ENCODE assay signal across 8 cellular contexts in the genomic region with DNA sequence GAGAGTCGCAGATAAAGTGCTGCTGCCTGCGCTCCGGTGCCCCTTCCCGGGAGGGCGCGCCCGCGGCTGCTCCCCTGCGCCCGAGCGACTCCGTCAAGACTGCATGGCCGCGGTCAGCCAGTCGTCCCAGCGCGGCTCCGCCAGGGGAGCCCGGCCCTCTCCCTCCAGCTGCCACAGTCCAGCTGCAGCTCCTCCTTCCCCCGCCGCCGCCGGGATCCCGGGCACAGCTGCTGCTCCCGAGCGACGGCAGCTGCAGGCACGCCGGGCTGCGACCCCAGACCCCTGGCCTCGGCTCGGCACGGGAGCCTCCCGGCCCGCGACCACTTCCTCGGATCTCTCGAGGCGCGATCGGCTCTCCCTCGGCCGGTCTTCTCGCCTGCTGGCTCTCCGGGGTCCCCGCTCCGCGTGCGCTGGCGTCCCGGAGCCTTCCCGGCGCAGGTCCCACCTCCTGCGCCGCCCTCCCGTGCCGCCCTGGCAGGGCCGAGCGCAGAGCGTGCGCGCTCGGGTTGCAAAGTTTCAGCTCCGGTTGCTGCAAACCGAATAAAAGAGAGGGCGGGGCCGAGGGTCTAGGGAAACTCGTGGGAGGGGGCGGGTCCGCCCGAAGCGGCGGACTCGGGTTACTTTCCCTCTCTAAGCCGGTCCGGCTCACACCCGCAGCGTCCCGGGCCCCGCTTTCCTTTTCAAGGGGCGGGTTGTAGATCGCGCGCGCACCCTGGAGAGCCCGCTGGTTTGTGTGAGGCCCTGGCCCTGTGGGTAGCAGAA. TPM values are rescaled to one million over a fixed set of nuclear protein-coding genes. Genes with fewer than 3 reads are reported as not detected.
DNase-seq lines count a peak whose midpoint lies in the region; ATAC-seq and TF ChIP-seq lines count a peak whose summit lies in the region.

Gene CNKSR3, minus strand, starts transcription at position 542 of the 762 bp plus-strand sequence. CDS start 571 bp downstream, outside the sequence.

- H3K27me3 Mint-ChIP-seq in Calu3 (ENCODE audit: unreplicated experiment) = no peaks in the 10 kb centered on the region
- H3K27me3 Mint-ChIP-seq in activated naive CD8-positive, alpha-beta T cell treated with anti-CD3 and anti-CD28 coated beads, Interleukin-2, amount 50 U/mL, for 24 hours = peaks cover 55% of the 10 kb centered on the region

- peaks cover 39% of the 10 kb centered on the region for H3K36me3 Mint-ChIP-seq in Calu3 (ENCODE audit: insufficient read depth, unreplicated experiment)
- no peaks in the 10 kb centered on the region for H3K36me3 Mint-ChIP-seq in activated naive CD8-positive, alpha-beta T cell treated with anti-CD3 and anti-CD28 coated beads, Interleukin-2, amount 50 U/mL, for 24 hours (ENCODE audit: low read depth)

- H3K4me1 ChIP-seq in cardiac muscle cell (ENCODE audit: low read depth) = peaks cover 36% of the 10 kb centered on the region

- peak within 1 kb of the TSS; percentile 88 for H3K27ac ChIP-seq in cardiac muscle cell

- peaks cover 26% of the 10 kb centered on the region for H3K4me1 Mint-ChIP-seq in Calu3 (ENCODE audit: low read depth, unreplicated experiment)
- H3K4me1 Mint-ChIP-seq in activated naive CD8-positive, alpha-beta T cell treated with anti-CD3 and anti-CD28 coated beads, Interleukin-2, amount 50 U/mL, for 24 hours = peaks cover 10% of the 10 kb centered on the region

- DNase-seq in Calu3 (peak; percentile 76), NCI-H748 (lab: John Stamatoyannopoulos, UW; ENCODE audit: unreplicated experiment) (peak; percentile 99), cardiac muscle cell (ENCODE audit: low read depth in 1 of 2, low spot score in 1 of 2) (peak; percentile 97 to 99), occipital lobe (lab: John Stamatoyannopoulos, UW) (peak; percentile 53), NAMALWA (ENCODE audit: low spot score) (no peak)
- peak; percentile 44 for DNase-seq in activated naive CD8-positive, alpha-beta T cell treated with anti-CD3 and anti-CD28 coated beads, Interleukin-2, amount 50 U/mL, for 24 hours

- no peaks in the 10 kb centered on the region for H3K36me3 ChIP-seq in cardiac muscle cell

- no TSS peak for BruUV-seq in Calu3 (replicated peaks; lab: Mats Ljungman, UMichigan)

- intact Hi-C loops in Calu3 (cut with micrococcal nuclease; ENCODE audit: unreplicated experiment) = no loop called here

- no peaks in the 10 kb centered on the region for H3K27me3 ChIP-seq in cardiac muscle cell

- peak within 1 kb of the TSS; percentile 86 for H3K4me3 Mint-ChIP-seq in Calu3 (ENCODE audit: low read depth, unreplicated experiment)
- H3K4me3 Mint-ChIP-seq in activated naive CD8-positive, alpha-beta T cell treated with anti-CD3 and anti-CD28 coated beads, Interleukin-2, amount 50 U/mL, for 24 hours = peak within 1 kb of the TSS; percentile 76

- peak within 1 kb of the TSS; percentile 59 for H3K4me3 ChIP-seq in cardiac muscle cell

- CTCF ChIA-PET in Calu3 (lab: Charles Lee) = interaction anchor here (0.6 to 0.7 kb wide), 5 partner anchors 41 to 626 kb away, joined by 3 to 7 read pairs (median 4); no protein-coding TSS in a partner anchor

- H3K9me3 ChIP-seq in cardiac muscle cell (ENCODE audit: low read depth) = no peaks in the 10 kb centered on the region

- TF ChIP-seq CTCF in Calu3 (IDR thresholded peaks at IDR 0.05; ENCODE audit: unreplicated experiment) (no peak), cardiac muscle cell (IDR thresholded peaks at IDR 0.05; ENCODE audit: low read depth, low read length) (no peak)

- ATAC-seq in GM19452 (IDR thresholded peaks at IDR 0.05; ENCODE audit: unreplicated experiment) (peak; percentile 71), HG03565 (IDR thresholded peaks at IDR 0.05; ENCODE audit: unreplicated experiment) (peak; percentile 51)
- peak; percentile 76 for ATAC-seq in activated naive CD8-positive, alpha-beta T cell treated with anti-CD3 and anti-CD28 coated beads, Interleukin-2, amount 50 U/mL, for 24 hours

- peak within 1 kb of the TSS; percentile 70 for H3K27ac Mint-ChIP-seq in Calu3 (ENCODE audit: unreplicated experiment)
- H3K27ac Mint-ChIP-seq in activated naive CD8-positive, alpha-beta T cell treated with anti-CD3 and anti-CD28 coated beads, Interleukin-2, amount 50 U/mL, for 24 hours = no peak within 1 kb of the TSS

- no peaks in the 10 kb centered on the region for H3K9me3 Mint-ChIP-seq in Calu3 (ENCODE audit: low read depth, unreplicated experiment)
- H3K9me3 Mint-ChIP-seq in activated naive CD8-positive, alpha-beta T cell treated with anti-CD3 and anti-CD28 coated beads, Interleukin-2, amount 50 U/mL, for 24 hours = no peaks in the 10 kb centered on the region

RNA-seq across cellular contexts. Expression of gene CNKSR3, which starts in this region (rescaled TPM):
- 4.0 and 4.7 TPM in 2 replicates for total RNA-seq in Calu3 (2022)
- 3.8 and 4.4 TPM in 2 replicates for total RNA-seq in cardiac muscle cell
- polyA plus RNA-seq in cardiac muscle cell = 4.7 and 8.4 TPM in 2 replicates
- 3.0 TPM for total RNA-seq in occipital lobe
